ENCODE assay signal across 1 cellular context in genomic region chr14:71932229-71932951, GRCh38.
TF ChIP-seq lines count a peak whose summit lies in the region.

RGS6 (plus strand) TSS chr14:71932429.

TF ChIP-seq in SK-N-SH treated with all-trans-retinoic acid at 6 μM for 48 hours, 23 proteins besides CTCF, POLR2A, EP300 and RAD21 (continued from another document):
- TF ChIP-seq ZC3H10 (CRISPR knock-in tag; IDR thresholded peaks at IDR 0.05), result no peak
- TF ChIP-seq OSR1 (CRISPR knock-in tag; IDR thresholded peaks at IDR 0.05), result no peak
- no peak for TF ChIP-seq ESRRG (CRISPR knock-in tag; IDR thresholded peaks at IDR 0.05)
- TF ChIP-seq RARB (CRISPR knock-in tag; IDR thresholded peaks at IDR 0.05), result no peak
- TF ChIP-seq ZFP3 (CRISPR knock-in tag; IDR thresholded peaks at IDR 0.05), result no peak
- no peak for TF ChIP-seq SNAI2 (CRISPR knock-in tag; IDR thresholded peaks at IDR 0.05)
- TF ChIP-seq ISL1 (CRISPR knock-in tag; IDR thresholded peaks at IDR 0.05), result no peak
